12 cellular contexts compared by ENCODE assay signal in the genomic region with DNA sequence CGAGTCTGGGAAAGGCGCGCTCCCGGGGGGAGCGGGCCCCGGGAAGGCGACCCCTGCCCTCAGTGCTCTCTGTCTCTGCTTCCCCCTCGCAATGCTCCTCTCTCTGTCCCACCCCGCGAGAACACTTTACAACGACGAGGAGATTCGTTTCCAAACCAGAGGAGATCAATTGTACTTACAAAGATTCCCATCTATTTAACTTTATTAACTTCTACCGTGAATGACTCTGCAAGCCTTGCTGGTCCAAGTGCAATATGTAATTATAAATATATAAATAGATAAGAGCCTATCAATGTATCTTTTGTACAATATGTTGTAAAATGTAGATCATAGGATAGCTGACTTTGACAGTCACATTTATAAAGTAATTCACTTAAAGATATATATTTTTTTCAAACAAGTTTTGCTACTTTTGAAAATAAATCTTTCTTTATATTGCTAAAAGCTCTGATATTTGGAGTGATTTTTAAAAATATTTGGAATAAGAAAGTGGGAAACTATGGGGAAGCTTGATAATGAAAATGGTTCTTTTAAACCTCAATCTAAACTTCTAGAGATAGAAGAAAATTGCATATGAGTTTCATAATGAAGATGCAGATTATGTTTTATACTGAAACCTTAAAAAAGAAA. TPM values are rescaled to one million over a fixed set of nuclear protein-coding genes. Genes with fewer than 3 reads are reported as not detected.
DNase-seq lines count a peak whose midpoint lies in the region; FAIRE-seq and TF ChIP-seq lines count a peak whose summit lies in the region.
"Had no signal": no experiment of that assay in that cellular context is flagged by ENCODE, and none has a peak within 500 bp of the region (broad histone marks: within the 10 kb centered on the region; RNA-seq: fewer than 3 reads in every experiment).

No MANE protein-coding gene starts in this region.

- H2AFZ ChIP-seq in endothelial cell of umbilical vein (ENCODE audit: low read depth, low read length) = no peak overlapping the region

- TF ChIP-seq POLR2A in endothelial cell of umbilical vein (IDR thresholded peaks at IDR 0.05; ENCODE audit: low read depth, low read length) = no peak

- POLR2A ChIA-PET in AG04449 (lab: Yijun Ruan, JAX) = no interaction called here
- POLR2A ChIA-PET in endothelial cell of umbilical vein (lab: Charles Lee) = no interaction called here

- H3K79me2 ChIP-seq in endothelial cell of umbilical vein (ENCODE audit: control insufficient read depth, insufficient read depth, low read length) = no peaks in the 10 kb centered on the region

- H3K4me1 ChIP-seq in endothelial cell of umbilical vein (ENCODE audit: control insufficient read depth, extremely low read depth, insufficient read depth, low read length) = no peaks in the 10 kb centered on the region
- H3K4me1 ChIP-seq: SJCRH30 had no signal

- intact Hi-C loops in endothelial cell of umbilical vein (cut with micrococcal nuclease) = no loop called here

- H3K4me2 ChIP-seq in endothelial cell of umbilical vein (ENCODE audit: insufficient read depth, low read length) = no peak overlapping the region

- H3K9me1 ChIP-seq in endothelial cell of umbilical vein (replicated peaks; ENCODE audit: control insufficient read depth, extremely low read depth, insufficient read depth, low read length) = no peaks in the 10 kb centered on the region

- H3K9me3 ChIP-seq in endothelial cell of umbilical vein (replicated peaks; ENCODE audit: control insufficient read depth, insufficient read depth, low read length) = no peaks in the 10 kb centered on the region
- H3K9me3 ChIP-seq: SJCRH30 had no signal

- CTCF ChIA-PET in AG04449 (lab: Yijun Ruan, JAX) = interaction anchor here (1.3 to 6.3 kb wide), 5 partner anchors 23 to 706 kb away, joined by 3 to 39 read pairs (median 7); no protein-coding TSS in a partner anchor
- CTCF ChIA-PET in endothelial cell of umbilical vein (lab: Charles Lee) = interaction anchor here (1.2 to 1.6 kb wide), 2 partner anchors 54 to 322 kb away, joined by 3 to 7 read pairs; no protein-coding TSS in a partner anchor

- no peak for FAIRE-seq in endothelial cell of umbilical vein (lab: Jason Lieb, UNC)
- no peak for FAIRE-seq in urothelium cell line (lab: Jason Lieb, UNC)
- FAIRE-seq: colon had no signal

- H3K36me3 Mint-ChIP-seq in nephron progenitor cell (ENCODE audit: low read depth) = no peaks in the 10 kb centered on the region

- peak overlapping the region; percentile 71 for H3K4me3 ChIP-seq in AG04449 (ENCODE audit: low read depth, low read length)
- H3K4me3 ChIP-seq in endothelial cell of umbilical vein (replicated peaks in 1 of 3; ENCODE audit: insufficient read depth in 1 of 3, low read depth in 1 of 3, low read length in 3 of 3) = no peak overlapping the region
- H3K4me3 ChIP-seq: SJCRH30 had no signal

- no peak overlapping the region for H3K27ac Mint-ChIP-seq in nephron progenitor cell

- peaks cover 91% of the 10 kb centered on the region for H3K4me1 Mint-ChIP-seq in nephron progenitor cell

- no peaks in the 10 kb centered on the region for H3K36me3 ChIP-seq in endothelial cell of umbilical vein (ENCODE audit: control insufficient read depth in 2 of 2, extremely low read depth in 1 of 2, insufficient read depth in 2 of 2, low read length in 2 of 2)
- H3K36me3 ChIP-seq: SJCRH30 had no signal

- H3K9me3 Mint-ChIP-seq in nephron progenitor cell = no peaks in the 10 kb centered on the region

- no peaks in the 10 kb centered on the region for H4K20me1 ChIP-seq in endothelial cell of umbilical vein (replicated peaks; ENCODE audit: control insufficient read depth, extremely low read depth, insufficient read depth, low read length)

- no peak for TF ChIP-seq CTCF in AG04449 (IDR thresholded peaks at IDR 0.05; ENCODE audit: insufficient read depth, low read length, missing control alignments)
- no peak for TF ChIP-seq CTCF in endothelial cell of umbilical vein (IDR thresholded peaks at IDR 0.05; ENCODE audit: extremely low read depth in 1 of 2, insufficient read depth in 1 of 2, low read depth in 1 of 2, low read length in 2 of 2)
- no peak for TF ChIP-seq CTCF in nephron progenitor cell (IDR thresholded peaks at IDR 0.05)

- H3K27ac ChIP-seq in endothelial cell of umbilical vein (ENCODE audit: insufficient read depth, low read depth, low read length) = no peak overlapping the region
- H3K27ac ChIP-seq: SJCRH30 had no signal

- H3K9ac ChIP-seq in endothelial cell of umbilical vein (replicated peaks; ENCODE audit: extremely low read depth, insufficient read depth, low read length) = no peak overlapping the region

- dilution Hi-C loops in endothelial cell of umbilical vein (cut with MboI; ENCODE audit: extremely low pct_ligation_motif_present, low sequenced_read_pairs) = no loop called here

- no peak for DNase-seq in AG04449 (ENCODE audit: low read depth, low spot score)
- peak; percentile 8 for DNase-seq in LHCN-M2 (ENCODE audit: low read depth)
- peak; percentile 17 for DNase-seq in endothelial cell of umbilical vein (ENCODE audit: low read depth, low spot score)
- no peak for DNase-seq in nephron progenitor cell
- DNase-seq in urothelium cell line (ENCODE audit: low spot score) = no peak
- no peak for DNase-seq in activated gamma-delta T cell treated with Interleukin-2 at 50 U/mL for 16 hours
- no peak for DNase-seq in glomerular visceral epithelial cell (ENCODE audit: extremely low spot score)
- no peak for DNase-seq in amniotic stem cell (lab: John Stamatoyannopoulos, UW)
- DNase-seq: SJCRH30 had no signal

- no TSS peak for BruUV-seq in endothelial cell of umbilical vein (replicated peaks; lab: Mats Ljungman, UMichigan)

- H3K4me3 Mint-ChIP-seq in nephron progenitor cell = peak overlapping the region; percentile 89

- peaks cover 82% of the 10 kb centered on the region for H3K27me3 Mint-ChIP-seq in nephron progenitor cell (ENCODE audit: low read depth, poor library complexity)

- peaks cover 85 to 99% of the 10 kb centered on the region in 2 experiments for H3K27me3 ChIP-seq in endothelial cell of umbilical vein (ENCODE audit: control insufficient read depth in 2 of 2, insufficient read depth in 2 of 2, low read length in 2 of 2)
- H3K27me3 ChIP-seq: SJCRH30 had no signal

TF ChIP-seq in endothelial cell of umbilical vein, 7 proteins besides CTCF, POLR2A, EP300 and RAD21:
- TF ChIP-seq MYC (IDR thresholded peaks at IDR 0.05; ENCODE audit: low read depth, low read length) (no peak), JUN (IDR thresholded peaks at IDR 0.05; ENCODE audit: borderline replicate concordance, insufficient read depth, insufficient read length, low read depth) (no peak), FOS (IDR thresholded peaks at IDR 0.05; ENCODE audit: borderline replicate concordance, insufficient read depth, low read length) (no peak), GATA2 (IDR thresholded peaks at IDR 0.05; ENCODE audit: insufficient read depth, insufficient read length, low read depth, low read length) (no peak), POLR2AphosphoS5 (IDR thresholded peaks at IDR 0.05; ENCODE audit: insufficient read depth, low read depth, low read length) (no peak)

RNA-seq across cellular contexts. Expression of a gene that starts 3.0 kb away (rescaled TPM):
- total RNA-seq in LHCN-M2 (2014; rRNA removed) = not detected in 2 replicates
- polyA plus RNA-seq in LHCN-M2 (2012) = not detected
- not detected in 2 replicates for total RNA-seq in endothelial cell of umbilical vein
- not detected in 2 replicates for polyA plus RNA-seq in endothelial cell of umbilical vein
- polyA plus RNA-seq in endothelial cell of umbilical vein (2011; cell fraction: cytosol; rRNA removed) = not detected in 2 replicates
- polyA plus RNA-seq in endothelial cell of umbilical vein (2011; cell fraction: nucleus; rRNA removed) = not detected in 2 replicates
- polyA plus RNA-seq in endothelial cell of umbilical vein (2012) = not detected in 2 replicates
- polyA minus RNA-seq in endothelial cell of umbilical vein = not detected in 2 replicates
- not detected for polyA minus RNA-seq in endothelial cell of umbilical vein (2011; cell fraction: cytosol; rRNA and poly(A)+ RNA removed)
- not detected in 2 replicates for polyA minus RNA-seq in endothelial cell of umbilical vein (2011; cell fraction: nucleus; rRNA and poly(A)+ RNA removed)
- total RNA-seq: Daoy, HT1080, SJCRH30 had no signal

Comparison
In these comparisons a context has a peak if more than half of its experiments do, and no peak if none do; other contexts are left out.
1. DNase-seq: peak in LHCN-M2 (single experiment) and endothelial cell of umbilical vein (single experiment); none in AG04449 (single experiment), nephron progenitor cell (single experiment), urothelium cell line (single experiment), activated gamma-delta T cell treated with Interleukin-2 at 50 U/mL for 16 hours (single experiment), glomerular visceral epithelial cell (single experiment) and amniotic stem cell (single experiment).